ENCODE assay signal across 20 cellular contexts in the genomic region with DNA sequence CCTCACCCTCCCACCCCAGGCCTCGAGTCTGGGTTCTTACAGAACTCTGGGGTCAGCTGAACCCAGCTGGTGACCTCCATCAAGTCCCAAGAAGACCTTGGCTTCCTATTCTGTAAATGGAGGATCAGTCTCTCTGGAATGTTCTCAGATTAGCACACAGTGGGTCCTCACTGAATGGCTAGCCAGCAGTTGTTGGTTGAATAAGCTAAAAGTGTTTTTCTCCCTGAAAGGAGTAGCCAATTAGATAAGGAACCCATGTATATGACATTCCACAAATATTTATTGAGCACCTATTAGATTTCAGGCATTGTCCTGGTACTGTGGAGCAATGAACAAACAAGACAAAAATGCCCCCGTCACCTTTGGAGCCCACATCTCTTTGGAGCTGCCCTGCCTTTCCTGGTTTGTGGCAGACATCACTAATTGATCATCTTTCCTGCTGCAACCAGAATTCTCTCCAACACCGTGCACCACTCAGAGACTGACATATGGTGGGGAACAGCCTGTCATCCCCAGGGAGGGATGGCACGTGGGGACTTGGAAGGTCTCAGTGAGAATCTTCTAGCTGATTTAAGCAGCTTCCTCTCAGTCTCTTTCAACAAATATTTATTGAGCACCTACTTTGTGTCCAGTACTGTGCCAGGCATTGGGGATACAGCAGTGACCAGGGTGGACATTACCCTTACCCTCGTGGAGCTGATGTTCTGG.
DNase-seq lines count a peak whose midpoint lies in the region; ATAC-seq, FAIRE-seq and TF ChIP-seq lines count a peak whose summit lies in the region.
"Had no signal": no experiment of that assay in that cellular context is flagged by ENCODE, and none has a peak within 500 bp of the region (broad histone marks: within the 10 kb centered on the region; RNA-seq: fewer than 3 reads in every experiment).

No MANE protein-coding gene starts in this region.

- H4K12ac ChIP-seq in trophoblast cell (ENCODE audit: low read depth, low read length), result no peak overlapping the region

- H3K18ac ChIP-seq in trophoblast cell (ENCODE audit: low read length), result no peak overlapping the region

- TF ChIP-seq EP300 in A549 (IDR thresholded peaks at IDR 0.05) (no peak), esophagus muscularis mucosa (IDR thresholded peaks at IDR 0.05) (no peak), tibial nerve (IDR thresholded peaks at IDR 0.05) (no peak)

- no peak overlapping the region for H2BK12ac ChIP-seq in trophoblast cell (ENCODE audit: low read length)

- no peaks in the 10 kb centered on the region for H3K79me2 ChIP-seq in trophoblast cell (ENCODE audit: control insufficient read depth, insufficient read depth, low read length, poor library complexity)

- TF ChIP-seq CTCF in A549 (IDR thresholded peaks at IDR 0.05) (no peak), esophagus muscularis mucosa (IDR thresholded peaks at IDR 0.05) (no peak), tibial nerve (IDR thresholded peaks at IDR 0.05) (no peak)

- H3K23ac ChIP-seq in trophoblast cell (ENCODE audit: low read length), result no peak overlapping the region

- ATAC-seq in A549 (no peak), HG02981 (IDR thresholded peaks at IDR 0.05; ENCODE audit: unreplicated experiment) (no peak), GM18517 (IDR thresholded peaks at IDR 0.05; ENCODE audit: unreplicated experiment) (no peak)
- ATAC-seq: effector memory CD8-positive, alpha-beta T cell; GM12878; stimulated activated naive CD8-positive, alpha-beta T cell treated with anti-CD3 and anti-CD28 coated beads, Interleukin-15, amount 100 ng/mL, for 72 hours had no signal

- TF ChIP-seq POLR2A in A549 (IDR thresholded peaks at IDR 0.05; ENCODE audit: low read length), result no peak
- TF ChIP-seq POLR2A in esophagus muscularis mucosa (IDR thresholded peaks at IDR 0.05; ENCODE audit: low read depth), result no peak
- TF ChIP-seq POLR2A in tibial nerve (IDR thresholded peaks at IDR 0.05), result no peak

- no peak overlapping the region for H3K4me3 ChIP-seq in A549
- no peak overlapping the region for H3K4me3 ChIP-seq in esophagus muscularis mucosa
- H3K4me3 ChIP-seq in trophoblast cell (ENCODE audit: low read depth, low read length), result no peak overlapping the region
- no peak overlapping the region for H3K4me3 ChIP-seq in tibial nerve
- H3K4me3 ChIP-seq: GM12878, sigmoid colon, SJCRH30 had no signal

- no peak overlapping the region for H4K8ac ChIP-seq in trophoblast cell (ENCODE audit: low read depth, low read length)

- H3K36me3 ChIP-seq in esophagus muscularis mucosa (no peaks in the 10 kb centered on the region), trophoblast cell (ENCODE audit: control insufficient read depth in 1 of 2, insufficient read depth in 2 of 2, low read length in 2 of 2) (no peaks in the 10 kb centered on the region), tibial nerve (no peaks in the 10 kb centered on the region)
- H3K36me3 ChIP-seq: sigmoid colon, SJCRH30, WERI-Rb-1 had no signal

- intact Hi-C loops in esophagus muscularis mucosa (cut with DNase I), result loop anchor here (5.0 kb wide), 1 partner anchor 70 kb away; no protein-coding TSS in a partner anchor

- no peaks in the 10 kb centered on the region for H3K9me3 ChIP-seq in A549
- no peaks in the 10 kb centered on the region for H3K9me3 ChIP-seq in esophagus muscularis mucosa
- no peaks in the 10 kb centered on the region for H3K9me3 ChIP-seq in trophoblast cell (ENCODE audit: insufficient read depth, low read depth, low read length)
- H3K9me3 ChIP-seq in tibial nerve, result no peaks in the 10 kb centered on the region
- H3K9me3 ChIP-seq: sigmoid colon, SJCRH30 had no signal

- WGBS in A549 (ENCODE audit: missing lambda C conversion rate), result 65% methylated on average over 4 of the region's 5 CpGs
- WGBS in esophagus muscularis mucosa, result 81% methylated on average over 5 of the region's 5 CpGs
- no CpG with 5 or more reads among the region's 5 CpGs for WGBS in trophoblast cell (ENCODE audit: extremely low coverage, insufficient coverage, insufficient read length)
- 68 to 81% methylated on average over 5 of the region's 5 CpGs for WGBS in tibial nerve, 2 donors

- peaks cover 27% of the 10 kb centered on the region for H3K4me1 ChIP-seq in A549
- peaks cover 3 to 20% (median 17%) of the 10 kb centered on the region in 4 donors for H3K4me1 ChIP-seq in esophagus muscularis mucosa
- H3K4me1 ChIP-seq in trophoblast cell (ENCODE audit: control insufficient read depth in 1 of 2, insufficient read depth in 2 of 2, low read length in 2 of 2), result peaks cover 9 to 11% of the 10 kb centered on the region in 2 experiments
- peaks cover 0 to 60% (median 25%) of the 10 kb centered on the region in 4 donors for H3K4me1 ChIP-seq in tibial nerve

- H3K27me3 ChIP-seq in esophagus muscularis mucosa (peaks cover 0 to 8% (median 0%) of the 10 kb centered on the region in 4 donors), trophoblast cell (ENCODE audit: insufficient read depth, low read length) (no peaks in the 10 kb centered on the region), tibial nerve (no peaks in the 10 kb centered on the region)
- H3K27me3 ChIP-seq: sigmoid colon had no signal

- no peak for FAIRE-seq in A549 (lab: Jason Lieb, UNC)
- FAIRE-seq: GM12878 had no signal

- peaks cover 9% of the 10 kb centered on the region for H3K79me1 ChIP-seq in trophoblast cell (ENCODE audit: low read length)

- no peak overlapping the region for H2AK5ac ChIP-seq in trophoblast cell (ENCODE audit: low read length)

- no peak overlapping the region for H2AFZ ChIP-seq in trophoblast cell (ENCODE audit: insufficient read depth, low read length, poor library complexity)

- H3K14ac ChIP-seq in trophoblast cell (ENCODE audit: low read length), result no peak overlapping the region

- H4K91ac ChIP-seq in trophoblast cell (ENCODE audit: low read depth, low read length), result no peak overlapping the region

- POLR2A ChIA-PET in A549 (lab: Yijun Ruan, JAX), result no interaction called here

- H3K27ac ChIP-seq in A549, result peak overlapping the region; percentile 58 to 96; a peak in 5 of 6 replicates
- H3K27ac ChIP-seq in esophagus muscularis mucosa (replicated peaks in 1 of 4), result peak overlapping the region in 3 of 4 donors; percentile 31 to 65 (median 50)
- H3K27ac ChIP-seq in trophoblast cell (ENCODE audit: low read depth, low read length), result no peak overlapping the region
- H3K27ac ChIP-seq in tibial nerve, result peak overlapping the region in 2 of 4 donors; percentile 70 to 80
- H3K27ac ChIP-seq: SJCRH30, WERI-Rb-1 had no signal

- H3K4me2 ChIP-seq in A549 (no peak overlapping the region), trophoblast cell (ENCODE audit: low read length) (no peak overlapping the region)

- H3K4ac ChIP-seq in trophoblast cell (ENCODE audit: low read depth, low read length), result no peak overlapping the region

- H3K9ac ChIP-seq in trophoblast cell (ENCODE audit: low read length), result no peak overlapping the region

- no peak for TF ChIP-seq RAD21 in A549 (conservative IDR thresholded peaks at IDR 0.05 in 1 of 2, IDR thresholded peaks at IDR 0.05 in 1 of 2)

- DNase-seq in A549 (ENCODE audit: low read depth in 1 of 2, low spot score in 1 of 2) (no peak), NCI-H1694 treated with DMSO at 0.1 percent for 48 hours (lab: John Stamatoyannopoulos, UW) (peak; percentile 79), esophagus muscularis mucosa (ENCODE audit: extremely low spot score) (no peak), trophoblast cell (peak; percentile 41 to 65), SKM-1 (lab: John Stamatoyannopoulos, UW; ENCODE audit: unreplicated experiment) (no peak), tibial nerve (ENCODE audit: low spot score in 2 of 2) (no peak)
- DNase-seq: activated CD4-positive, alpha-beta T cell treated with anti-CD3 and anti-CD28 coated beads, Interleukin-2, amount 50 U/mL, for 4 hours; CD4-positive, CD25-positive, alpha-beta regulatory T cell; effector memory CD8-positive, alpha-beta T cell; KBM-7; NCI-H2081; SJCRH30; stimulated activated CD4-positive, alpha-beta T cell treated with anti-CD3 and anti-CD28 coated beads, Interleukin-2, amount 100 ng/mL, for 24 hours; stimulated activated naive CD8-positive, alpha-beta T cell treated with anti-CD3 and anti-CD28 coated beads, Interleukin-15, amount 100 ng/mL, for 72 hours; T-helper 2 cell; WERI-Rb-1 had no signal

- H2BK120ac ChIP-seq in trophoblast cell (ENCODE audit: insufficient read depth, low read length, poor library complexity), result no peak overlapping the region

- CTCF ChIA-PET in A549 (lab: Yijun Ruan, JAX), result interaction anchor here (0.8 to 2.4 kb wide), 3 partner anchors 9 to 36 kb away, joined by 3 to 13 read pairs (median 3); no protein-coding TSS in a partner anchor

- H2BK5ac ChIP-seq in trophoblast cell (ENCODE audit: low read depth, low read length, poor library complexity), result no peak overlapping the region

TF ChIP-seq in A549, 52 proteins besides CTCF, POLR2A, EP300 and RAD21 (continues in another document):
- TF ChIP-seq RFX5 (IDR thresholded peaks at IDR 0.05) (no peak), MAZ (IDR thresholded peaks at IDR 0.05; ENCODE audit: borderline replicate concordance, low read depth, low read length) (no peak)
- TF ChIP-seq, protein P1, sequence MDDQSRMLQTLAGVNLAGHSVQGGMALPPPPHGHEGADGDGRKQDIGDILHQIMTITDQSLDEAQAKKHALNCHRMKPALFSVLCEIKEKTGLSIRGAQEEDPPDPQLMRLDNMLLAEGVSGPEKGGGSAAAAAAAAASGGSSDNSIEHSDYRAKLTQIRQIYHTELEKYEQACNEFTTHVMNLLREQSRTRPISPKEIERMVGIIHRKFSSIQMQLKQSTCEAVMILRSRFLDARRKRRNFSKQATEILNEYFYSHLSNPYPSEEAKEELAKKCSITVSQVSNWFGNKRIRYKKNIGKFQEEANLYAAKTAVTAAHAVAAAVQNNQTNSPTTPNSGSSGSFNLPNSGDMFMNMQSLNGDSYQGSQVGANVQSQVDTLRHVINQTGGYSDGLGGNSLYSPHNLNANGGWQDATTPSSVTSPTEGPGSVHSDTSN (IDR thresholded peaks at IDR 0.05), result no peak

Comparison
In these comparisons a context has a peak if more than half of its experiments do, and no peak if none do; other contexts are left out.
1. DNase-seq: peak in NCI-H1694 treated with DMSO at 0.1 percent for 48 hours (single experiment) and trophoblast cell (2 of 2); none in A549 (0 of 2), esophagus muscularis mucosa (single experiment), SKM-1 (single experiment) and tibial nerve (0 of 2).